In the genomic region with DNA sequence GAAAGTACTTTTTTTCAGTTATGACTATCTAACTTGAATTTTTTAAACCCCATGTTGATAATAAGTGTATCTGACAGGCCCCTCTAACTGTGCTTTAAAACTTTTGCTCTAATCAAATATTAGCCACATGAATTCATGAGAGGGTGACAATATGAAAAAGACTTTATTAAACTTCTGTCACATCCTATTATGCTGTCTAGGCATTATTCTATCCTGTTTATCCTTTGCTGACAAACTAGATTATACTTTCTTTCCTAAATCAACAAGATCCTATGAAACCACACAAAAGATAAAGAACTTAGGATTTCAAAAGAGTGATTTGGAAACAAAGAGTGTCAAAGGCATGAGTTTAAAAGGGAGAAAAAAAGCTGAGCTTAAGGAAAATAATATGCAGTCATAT, we compare ENCODE assay signal across 34 cellular contexts. TPM values are rescaled to one million over a fixed set of nuclear protein-coding genes. Genes with fewer than 3 reads are reported as not detected.
"Had no signal": no experiment of that assay in that cellular context is flagged by ENCODE, and none has a peak within 500 bp of the region (broad histone marks: within the 10 kb centered on the region; RNA-seq: fewer than 3 reads in every experiment).

No MANE protein-coding gene starts in this region.

- H3K27me3 ChIP-seq: neutrophil, ovary, spleen, suprapubic skin, testis, thyroid gland, tibial nerve, upper lobe of left lung, vagina had no signal

- H3K4me3 ChIP-seq: ovary, psoas muscle, skin epidermis, smooth muscle cell, spleen, suprapubic skin, testis, thyroid gland, tibial nerve, upper lobe of left lung, vagina had no signal

- H3K27me3 Mint-ChIP-seq: natural killer cell treated with Interleukin-12 subunit alpha and Interleukin-12 subunit beta and Interleukin-15 and Interleukin-18, amount 100 ng/mL, for 72 hours; progenitor cell of endocrine pancreas; stimulated activated memory B cell treated with anti-CD40 and anti-IgM and Interleukin-4, amounts not matched to agents 10 μg/mL and 1 μg/mL and 100 μg/mL, for 72 hours had no signal

- H3K36me3 Mint-ChIP-seq: naive thymus-derived CD8-positive, alpha-beta T cell; natural killer cell treated with Interleukin-12 subunit alpha and Interleukin-12 subunit beta and Interleukin-15 and Interleukin-18, amount 100 ng/mL, for 72 hours; stimulated activated memory B cell treated with anti-CD40 and anti-IgM and Interleukin-4, amounts not matched to agents 10 μg/mL and 1 μg/mL and 100 μg/mL, for 72 hours had no signal

- H3K9ac ChIP-seq: parathyroid adenoma had no signal

- H3K36me3 ChIP-seq: neutrophil, ovary, spleen, suprapubic skin, thyroid gland, tibial nerve, upper lobe of left lung, vagina had no signal

- H3K4me1 Mint-ChIP-seq: naive thymus-derived CD8-positive, alpha-beta T cell; neural crest cell; stimulated activated memory B cell treated with anti-CD40 and anti-IgM and Interleukin-4, amounts not matched to agents 10 μg/mL and 1 μg/mL and 100 μg/mL, for 72 hours; stimulated activated naive CD8-positive, alpha-beta T cell treated with anti-CD3 and anti-CD28 coated beads, Interleukin-15, amount 100 ng/mL, for 72 hours had no signal

- H3K9me3 ChIP-seq: neutrophil, ovary, testis, thyroid gland, vagina had no signal

- ATAC-seq: naive thymus-derived CD8-positive, alpha-beta T cell; natural killer cell treated with Interleukin-12 subunit alpha and Interleukin-12 subunit beta and Interleukin-15 and Interleukin-18, amount 100 ng/mL, for 72 hours; psoas muscle; right cardiac atrium; sciatic nerve; stimulated activated memory B cell treated with anti-CD40 and anti-IgM and Interleukin-4, amounts not matched to agents 10 μg/mL and 1 μg/mL and 100 μg/mL, for 72 hours; stimulated activated naive CD8-positive, alpha-beta T cell treated with anti-CD3 and anti-CD28 coated beads, Interleukin-15, amount 100 ng/mL, for 72 hours; stimulated activated naive CD8-positive, alpha-beta T cell treated with anti-CD3 and anti-CD28 coated beads, Interleukin-15, Interleukin-2, amounts not matched to agents 100 U/mL and 50 U/mL, for 24 hours had no signal

- H2AFZ ChIP-seq: parathyroid adenoma had no signal

- H3K4me2 ChIP-seq: smooth muscle cell had no signal

- H3K79me2 ChIP-seq: parathyroid adenoma had no signal

- H3K4me3 Mint-ChIP-seq: naive thymus-derived CD8-positive, alpha-beta T cell; natural killer cell treated with Interleukin-12 subunit alpha and Interleukin-12 subunit beta and Interleukin-15 and Interleukin-18, amount 100 ng/mL, for 72 hours; nephron progenitor cell; neural crest cell; stimulated activated memory B cell treated with anti-CD40 and anti-IgM and Interleukin-4, amounts not matched to agents 10 μg/mL and 1 μg/mL and 100 μg/mL, for 72 hours; stimulated activated naive CD8-positive, alpha-beta T cell treated with anti-CD3 and anti-CD28 coated beads, Interleukin-15, amount 100 ng/mL, for 72 hours had no signal

- H3K4me1 ChIP-seq: parathyroid adenoma, psoas muscle, spleen, suprapubic skin, testis, thyroid gland, tibial nerve, upper lobe of left lung, vagina had no signal

- DNase-seq: naive thymus-derived CD8-positive, alpha-beta T cell; nephron progenitor cell; nucleus accumbens; ovary; posterior cingulate gyrus; psoas muscle; right cardiac atrium; spleen; stimulated activated CD4-positive, alpha-beta T cell treated with anti-CD3 and anti-CD28 coated beads, Interleukin-12 subunit alpha, Interleukin-12 subunit beta, amount 100 ng/mL, for 4 hours; stimulated activated CD4-positive, alpha-beta T cell treated with anti-CD3 and anti-CD28 coated beads, Interleukin-1b, Interleukin-23, amount 100 ng/mL, for 48 hours; stimulated activated CD4-positive, alpha-beta T cell treated with anti-CD3 and anti-CD28 coated beads, Interleukin-4, amount 100 ng/mL, for 1 hour; stimulated activated CD4-positive, alpha-beta T cell treated with anti-CD3 and anti-CD28 coated beads, Interleukin-4, amount 100 ng/mL, for 4 hours; stimulated activated CD8-positive, alpha-beta memory T cell treated with anti-CD3 and anti-CD28 coated beads, Interleukin-4, amount 100 ng/mL, for 48 hours; stimulated activated naive CD4-positive, alpha-beta T cell; stimulated activated naive CD8-positive, alpha-beta T cell treated with anti-CD3 and anti-CD28 coated beads, Interleukin-15, amount 100 ng/mL, for 72 hours; stimulated activated naive CD8-positive, alpha-beta T cell treated with anti-CD3 and anti-CD28 coated beads, Interleukin-15, Interleukin-2, amounts not matched to agents 100 U/mL and 50 U/mL, for 24 hours; substantia nigra; testis; thyroid gland; trophoblast cell; upper lobe of left lung had no signal

- FAIRE-seq: urothelium cell line had no signal

- H3K27ac ChIP-seq: neutrophil, ovary, parathyroid adenoma, psoas muscle, skin epidermis, spleen, suprapubic skin, testis, tibial nerve, upper lobe of left lung, vagina had no signal

- H3K27ac Mint-ChIP-seq: naive thymus-derived CD8-positive, alpha-beta T cell; natural killer cell treated with Interleukin-12 subunit alpha and Interleukin-12 subunit beta and Interleukin-15 and Interleukin-18, amount 100 ng/mL, for 72 hours; nephron progenitor cell; progenitor cell of endocrine pancreas; stimulated activated memory B cell treated with anti-CD40 and anti-IgM and Interleukin-4, amounts not matched to agents 10 μg/mL and 1 μg/mL and 100 μg/mL, for 72 hours; stimulated activated naive CD8-positive, alpha-beta T cell treated with anti-CD3 and anti-CD28 coated beads, Interleukin-15, amount 100 ng/mL, for 72 hours had no signal

RNA-seq across cellular contexts. Expression of gene ST6GAL2, which starts 57.8 kb away (rescaled TPM):
- total RNA-seq: naive thymus-derived CD8-positive, alpha-beta T cell; natural killer cell treated with Interleukin-12 subunit alpha and Interleukin-12 subunit beta and Interleukin-15 and Interleukin-18, amount 100 ng/mL, for 72 hours; sciatic nerve; tibial nerve had no signal
- polyA plus RNA-seq: naive thymus-derived CD8-positive, alpha-beta T cell had no signal
